Comparison of ENCODE assay signal across 8 cellular contexts in genomic region chr1:37513795-37514349, GRCh38. TPM values are rescaled to one million over a fixed set of nuclear protein-coding genes. Genes with fewer than 3 reads are reported as not detected.
DNase-seq lines count a peak whose midpoint lies in the region; ATAC-seq and TF ChIP-seq lines count a peak whose summit lies in the region.

No MANE protein-coding gene starts in this region.

- peak in 1 of 4 donors; percentile 3 for ATAC-seq in heart left ventricle

- H3K36me3 ChIP-seq in heart left ventricle = peaks cover 0 to 43% (median 37%) of the 10 kb centered on the region in 9 donors
- peaks cover 22% of the 10 kb centered on the region for H3K36me3 ChIP-seq in brain microvascular endothelial cell (replicated peaks)
- peaks cover 2% of the 10 kb centered on the region for H3K36me3 ChIP-seq in kidney epithelial cell (ENCODE audit: control insufficient read depth, insufficient read depth, low read length)

- H3K4me3 ChIP-seq in heart left ventricle (peak overlapping the region; percentile 77 to 100 (median 88)), brain microvascular endothelial cell (ENCODE audit: low read depth, low read length) (peak overlapping the region; percentile 64), kidney epithelial cell (ENCODE audit: low read depth, low read length) (peak overlapping the region; percentile 89)

- no peaks in the 10 kb centered on the region for H3K27me3 ChIP-seq in heart left ventricle
- no peaks in the 10 kb centered on the region for H3K27me3 ChIP-seq in brain microvascular endothelial cell (replicated peaks)
- no peaks in the 10 kb centered on the region for H3K27me3 ChIP-seq in kidney epithelial cell (ENCODE audit: control insufficient read depth, insufficient read depth, low read length)

- intact Hi-C loops in heart left ventricle (cut with DNase I) = loop anchor here in 2 of 10 donors (2.0 to 5.0 kb wide), 3 partner anchors 38 to 81 kb away; partner anchors contain the start of genes SNIP1 (in 2 of the 2) and GNL2 (in 1 of the 2)
- intact Hi-C loops in cardiac septum (cut with DNase I) = loop anchor here (2.0 kb wide), 1 partner anchor 41 kb away; the partner anchor contains the start of gene SNIP1

- in situ Hi-C loops in brain microvascular endothelial cell (cut with HindIII; ENCODE audit: low pct_ligation_motif_present, low sequenced_read_pairs) = no loop called here

- WGBS in heart left ventricle, 4 donors = 1 to 4% (median 3%) methylated on average over 21 to 26 of the region's 26 CpGs

- DNase-seq in heart left ventricle (peak in 2 of 5 donors; percentile 22 to 31), cardiac septum (ENCODE audit: low spot score) (no peak), T-helper 2 cell (peak; percentile 13 to 51 (median 40)), brain microvascular endothelial cell (peak; percentile 4), kidney epithelial cell (ENCODE audit: low read depth) (no peak), 8988T (no peak)
- DNase-seq in stimulated activated CD4-positive, alpha-beta T cell treated with anti-CD3 and anti-CD28 coated beads, Interleukin-1b, Interleukin-23, amount 100 ng/mL, for 4 hours (ENCODE audit: low read depth in 2 of 2) = peak; percentile 54

- TF ChIP-seq EP300 in Ishikawa (IDR thresholded peaks at IDR 0.05; ENCODE audit: borderline replicate concordance) = no peak

- H3K4me1 ChIP-seq in heart left ventricle = peaks cover 0 to 30% (median 20%) of the 10 kb centered on the region in 12 donors

- TF ChIP-seq CTCF in heart left ventricle (IDR thresholded peaks at IDR 0.05) (no peak), brain microvascular endothelial cell (IDR thresholded peaks at IDR 0.05; ENCODE audit: low read depth, low read length, missing control alignments) (no peak), kidney epithelial cell (IDR thresholded peaks at IDR 0.05; ENCODE audit: insufficient read depth, low read length, poor library complexity, severe bottlenecking) (no peak)

- H3K27ac ChIP-seq in heart left ventricle = peak overlapping the region in 10 of 12 donors; percentile 86 to 99 (median 95)
- H3K27ac ChIP-seq in brain microvascular endothelial cell = peak overlapping the region; percentile 15

- no peak for TF ChIP-seq POLR2A in heart left ventricle (IDR thresholded peaks at IDR 0.05)

- H3K9me3 ChIP-seq in heart left ventricle = no peaks in the 10 kb centered on the region

- no peak for TF ChIP-seq RAD21 in Ishikawa (IDR thresholded peaks at IDR 0.05; ENCODE audit: low read depth)

TF ChIP-seq in Ishikawa, 13 proteins besides CTCF, POLR2A, EP300 and RAD21:
- TF ChIP-seq NFIC (IDR thresholded peaks at IDR 0.05) (no peak), FOXM1 (IDR thresholded peaks at IDR 0.05; ENCODE audit: borderline replicate concordance, low read depth) (no peak), YY1 (IDR thresholded peaks at IDR 0.05; ENCODE audit: low read depth) (no peak), REST (IDR thresholded peaks at IDR 0.05; ENCODE audit: low read depth) (no peak), USF1 (IDR thresholded peaks at IDR 0.05) (no peak), EGR1 (IDR thresholded peaks at IDR 0.05) (peak; percentile 33)
- TF ChIP-seq, protein P1, sequence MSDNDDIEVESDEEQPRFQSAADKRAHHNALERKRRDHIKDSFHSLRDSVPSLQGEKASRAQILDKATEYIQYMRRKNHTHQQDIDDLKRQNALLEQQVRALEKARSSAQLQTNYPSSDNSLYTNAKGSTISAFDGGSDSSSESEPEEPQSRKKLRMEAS (IDR thresholded peaks at IDR 0.05) = no peak

RNA-seq across cellular contexts. Expression of gene MEAF6, which starts 0.7 kb away (rescaled TPM):
- total RNA-seq in heart left ventricle (10 to 100 TPM; 28.9 to 51.3 (median 39.6) TPM), cardiac septum (40.1 TPM), kidney epithelial cell (88.1 and 110 TPM in 2 replicates)
- 10 to 100 TPM; 27.4 to 55.7 TPM for polyA plus RNA-seq in heart left ventricle

RNA-seq across cellular contexts. Expression of gene ZC3H12A, which starts 39.5 kb away (rescaled TPM):
- total RNA-seq in heart left ventricle (1 to 10 TPM; 1.8 to 8.5 (median 4.5) TPM), cardiac septum (3.3 TPM), kidney epithelial cell (34.2 and 38.3 TPM in 2 replicates)
- 1 to 10 TPM; 2.4 to 6.7 TPM for polyA plus RNA-seq in heart left ventricle

RNA-seq across cellular contexts. Expression of gene SNIP1, which starts 40.2 kb away (rescaled TPM):
- total RNA-seq in heart left ventricle (10 to 100 TPM in 2 of 9 donors, 1 to 10 TPM in 7; 6.8 to 11.2 (median 9.0) TPM), cardiac septum (10.5 TPM), kidney epithelial cell (18.3 and 19.3 TPM in 2 replicates)
- polyA plus RNA-seq in heart left ventricle = 1 to 10 TPM; 3.0 to 6.9 TPM

RNA-seq across cellular contexts. Expression of gene DNALI1, which starts 42.9 kb away (rescaled TPM):
- total RNA-seq in heart left ventricle (10 to 100 TPM in 1 of 9 donors, 1 to 10 TPM in 8; 2.0 to 12.5 (median 3.3) TPM), cardiac septum (3.0 TPM), kidney epithelial cell (8.7 and 12.9 TPM in 2 replicates)
- polyA plus RNA-seq in heart left ventricle = 1 to 10 TPM; 1.9 to 5.2 TPM

Comparison
In these comparisons a context has a peak if more than half of its experiments do, and no peak if none do; other contexts are left out.
1. DNase-seq: peak in T-helper 2 cell (5 of 5), brain microvascular endothelial cell (single experiment) and stimulated activated CD4-positive, alpha-beta T cell treated with anti-CD3 and anti-CD28 coated beads, Interleukin-1b, Interleukin-23, amount 100 ng/mL, for 4 hours (2 of 2); none in cardiac septum (single experiment), kidney epithelial cell (single experiment) and 8988T (single experiment).
2. Peak in every context shown above with its lines, with median percentiles within 50 percentile points of each other: H3K4me3 ChIP-seq.